23 cellular contexts compared by ENCODE assay signal in genomic region chr2:105615352-105615751, GRCh38.
"Had no signal": no experiment of that assay in that cellular context is flagged by ENCODE, and none has a peak within 500 bp of the region (broad histone marks: within the 10 kb centered on the region; RNA-seq: fewer than 3 reads in every experiment).

No MANE protein-coding gene starts in this region.

- ATAC-seq: activated CD8-positive, alpha-beta T cell treated with anti-CD3 and anti-CD28 coated beads for 36 hours; activated T-helper 17 cell treated with anti-CD3 and anti-CD28 coated beads, Interleukin-2, amount 50 U/mL, for 72 hours; heart right ventricle; left cardiac atrium; lower lobe of right lung; right cardiac atrium; SK-N-SH treated with all-trans-retinoic acid at 6 μM for 48 hours; stimulated activated effector memory CD8-positive, alpha-beta T cell treated with anti-CD3 and anti-CD28 coated beads, Interleukin-12 subunit alpha, Interleukin-12 subunit beta, amount 100 ng/mL, for 72 hours had no signal

- DNase-seq: activated B cell treated with CpG ODN at 0.5 μM for 24 hours; activated CD4-positive, alpha-beta T cell treated with anti-CD3 and anti-CD28 coated beads for 48 hours; activated CD8-positive, alpha-beta T cell treated with anti-CD3 and anti-CD28 coated beads for 36 hours; activated naive CD4-positive, alpha-beta T cell treated with Interleukin-2 at 50 U/mL for 16 hours; activated naive CD8-positive, alpha-beta T cell treated with anti-CD3 and anti-CD28 coated beads, Interleukin-2, amount 10 ng/mL, durations not matched to agents 7 days and 5 days; activated T-cell treated with anti-CD3 and anti-CD28 coated beads, Interleukin-2, amount 50 U/mL, for 1 hour; cortex of kidney; effector CD4-positive, alpha-beta T cell; heart right ventricle; left cardiac atrium; lower lobe of right lung; nephron progenitor cell; right cardiac atrium; stimulated activated CD4-positive, alpha-beta T cell treated with anti-CD3 and anti-CD28 coated beads, Interleukin-4, amount 100 ng/mL, for 24 hours; T-helper 1 cell; T-helper 9 cell had no signal

- H3K4me1 ChIP-seq: esophagus muscularis mucosa, heart right ventricle, lower lobe of right lung, prostate gland had no signal

- H3K4me3 ChIP-seq: esophagus muscularis mucosa, lower lobe of right lung, prostate gland, skin epidermis, thoracic aorta had no signal

- H3K9me3 ChIP-seq: esophagus muscularis mucosa, heart right ventricle, lower lobe of right lung, prostate gland, thoracic aorta had no signal

- H3K27ac ChIP-seq: esophagus muscularis mucosa, heart right ventricle, lower lobe of right lung, prostate gland, skin epidermis, thoracic aorta had no signal

- H3K27me3 ChIP-seq: esophagus muscularis mucosa, heart right ventricle had no signal

- H3K36me3 ChIP-seq: esophagus muscularis mucosa, heart right ventricle, lower lobe of right lung, prostate gland, thoracic aorta had no signal
